In the genomic region with DNA sequence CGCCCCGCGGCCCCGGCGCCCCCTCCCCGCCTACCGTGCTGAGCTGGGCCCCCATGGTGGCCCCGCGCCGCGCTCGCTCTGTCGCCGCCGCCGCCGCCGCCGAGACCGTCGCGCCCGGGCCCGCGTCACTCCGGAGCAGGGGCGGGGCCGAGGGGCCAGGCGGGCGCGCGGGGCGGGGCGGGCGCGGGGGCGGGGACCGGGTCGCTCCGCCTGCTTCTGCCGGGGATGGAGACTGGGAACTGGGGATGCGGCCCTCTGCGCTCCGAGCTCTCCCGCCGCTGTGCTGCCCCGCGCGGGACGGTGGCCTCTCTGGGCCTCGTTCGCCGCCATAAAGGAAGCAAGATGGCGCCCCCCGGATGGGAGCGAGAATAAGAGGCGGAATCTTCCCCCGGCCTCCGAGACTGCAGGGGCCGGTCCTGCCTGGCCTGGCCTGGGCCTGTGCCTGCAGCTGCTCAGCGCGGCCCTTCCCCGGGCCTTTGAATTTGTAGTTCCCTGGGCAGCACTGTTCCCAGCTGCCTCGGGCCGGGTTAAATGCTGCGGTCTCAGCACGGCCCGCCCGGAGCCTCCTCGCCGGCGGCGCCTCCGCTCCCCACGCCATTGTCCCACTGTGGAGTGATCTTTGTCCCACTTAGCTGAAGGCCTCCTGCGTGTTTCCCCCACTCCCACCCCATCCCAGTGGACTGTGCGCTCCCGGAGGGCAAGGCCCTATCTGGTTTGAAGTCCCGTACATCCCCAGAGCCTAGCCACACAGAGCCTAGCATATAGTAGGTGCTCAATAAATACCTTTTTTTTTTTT, we compare ENCODE assay signal across 8 cellular contexts. TPM values are rescaled to one million over a fixed set of nuclear protein-coding genes. Genes with fewer than 3 reads are reported as not detected.
DNase-seq lines count a peak whose midpoint lies in the region; ATAC-seq and TF ChIP-seq lines count a peak whose summit lies in the region.

Gene CYB5R3, minus strand, starts transcription at position 132 of the 796 bp plus-strand sequence. Its CDS starts 77 bp downstream, at position 55.

- no peak for TF ChIP-seq RAD21 in HCT116 (IDR thresholded peaks at IDR 0.05; ENCODE audit: low read depth)

- peaks cover 45% of the 10 kb centered on the region for H3K79me2 ChIP-seq in HCT116 (ENCODE audit: insufficient read depth, low read length)

- H3K27ac ChIP-seq in HCT116 (ENCODE audit: low read depth, low read length) (peak within 1 kb of the TSS; percentile 84), psoas muscle (peak within 1 kb of the TSS; percentile 96)

- H3K27me3 ChIP-seq in HCT116 (ENCODE audit: insufficient read depth, low read length) (no peaks in the 10 kb centered on the region), psoas muscle (ENCODE audit: insufficient read depth in 3 of 3, low read length in 2 of 3) (no peaks in the 10 kb centered on the region)

- no peaks in the 10 kb centered on the region for H3K9me2 ChIP-seq in HCT116 (ENCODE audit: insufficient read depth)

- TF ChIP-seq POLR2A in HCT116 (IDR thresholded peaks at IDR 0.05; ENCODE audit: borderline replicate concordance, extremely low read depth, insufficient read depth, insufficient read length) (peak; percentile 50), NB4 (IDR thresholded peaks at IDR 0.05; ENCODE audit: extremely low read depth, insufficient read length) (peak; percentile 30)

- peak; percentile 91 for ATAC-seq in HCT116
- ATAC-seq in left ventricle myocardium superior = peak; percentile 67
- peak; percentile 72 to 78 (median 76) for ATAC-seq in psoas muscle

- H3K4me1 ChIP-seq in HCT116 (ENCODE audit: control insufficient read depth in 1 of 2, insufficient read depth in 2 of 2, low read length in 2 of 2) (peaks cover 5 to 27% of the 10 kb centered on the region in 2 experiments; a peak in 3 of 4 replicates), psoas muscle (peaks cover 40% of the 10 kb centered on the region)

- H3K4me3 ChIP-seq in HCT116 (replicated peaks in 1 of 2; ENCODE audit: low read depth in 1 of 2, low read length in 2 of 2) (peak within 1 kb of the TSS; percentile 98 to 100), NB4 (ENCODE audit: low read depth, low read length) (peak within 1 kb of the TSS; percentile 75), psoas muscle (peak within 1 kb of the TSS; percentile 96)

- BruUV-seq in HCT116 (replicated peaks; lab: Mats Ljungman, UMichigan) = TSS peak; percentile 99

- TF ChIP-seq CTCF in HCT116 (IDR thresholded peaks at IDR 0.05 in 2 of 3, conservative IDR thresholded peaks at IDR 0.05 in 1 of 3; ENCODE audit: borderline replicate concordance in 1 of 3, insufficient read depth in 1 of 3, low read depth in 2 of 3, low read length in 2 of 3) (no peak), NB4 (IDR thresholded peaks at IDR 0.05; ENCODE audit: low read depth, low read length) (no peak), psoas muscle (IDR thresholded peaks at IDR 0.05) (peak; percentile 8)

- CTCF ChIA-PET in HCT116 (lab: Charles Lee) = interaction anchor here (1.4 kb wide), 1 partner anchor 29 kb away, joined by 3 read pairs; no protein-coding TSS in a partner anchor

- no peak within 1 kb of the TSS for H2AFZ ChIP-seq in HCT116 (ENCODE audit: low read depth, low read length, poor library complexity, severe bottlenecking)

- peak within 1 kb of the TSS; percentile 99 for H3K9ac ChIP-seq in HCT116 (ENCODE audit: low read length)

- POLR2A ChIA-PET in HCT116 (lab: Charles Lee) = interaction anchor here (0.6 to 2.6 kb wide), 6 partner anchors 9 to 563 kb away, joined by 3 to 17 read pairs (median 3); no protein-coding TSS in a partner anchor

- no peaks in the 10 kb centered on the region for H4K20me1 ChIP-seq in HCT116 (ENCODE audit: insufficient read depth)

- H3K4me2 ChIP-seq in HCT116 (ENCODE audit: low read length) = peak within 1 kb of the TSS; percentile 98

- DNase-seq in GDM1 (lab: John Stamatoyannopoulos, UW) (peak; percentile 77), HCT116 (ENCODE audit: low read depth, low spot score) (peak; percentile 42), NB4 (ENCODE audit: low read depth) (peak; percentile 83), T-helper 2 cell (peak; percentile 57 to 76 (median 69)), amygdala (lab: John Stamatoyannopoulos, UW) (peak in 54 of 56 donors; percentile 23 to 86 (median 67)), left ventricle myocardium superior (peak; percentile 92), psoas muscle (peak; percentile 89 to 93), ureter (ENCODE audit: low spot score) (peak; percentile 87)

- intact Hi-C loops in HCT116 (cut with micrococcal nuclease) = no loop called here
- intact Hi-C loops in left ventricle myocardium superior (cut with micrococcal nuclease) = no loop called here
- intact Hi-C loops in psoas muscle (cut with DNase I) = loop anchor here in 1 of 2 donors (2.0 to 5.0 kb wide), 2 partner anchors 29 to 48 kb away; no protein-coding TSS in a partner anchor

- 7 to 21% (median 12%) methylated on average over 33 to 79 of the region's 79 CpGs for WGBS in psoas muscle, 3 donors

- RAD21 ChIA-PET in HCT116 (lab: Charles Lee; ENCODE audit: low non-redundant PET in 1 of 2, low total read pairs in 2 of 2, uncharacterized antibody in 2 of 2, unreplicated experiment in 2 of 2) = interaction anchor here (0.6 kb wide), 2 partner anchors 64 to 207 kb away, joined by 3 to 5 read pairs; partner anchors contain the start of gene ARFGAP3 (in 1 of the 2)

- H3K9me3 ChIP-seq in HCT116 (ENCODE audit: control insufficient read depth in 1 of 2, insufficient read depth in 1 of 2, low read depth in 1 of 2, low read length in 2 of 2) = no peaks in the 10 kb centered on the region
- no peaks in the 10 kb centered on the region for H3K9me3 ChIP-seq in psoas muscle

- H3K36me3 ChIP-seq in HCT116 (ENCODE audit: control insufficient read depth in 1 of 2, insufficient read depth in 2 of 2, low read length in 2 of 2) = no peaks in the 10 kb centered on the region
- no peaks in the 10 kb centered on the region for H3K36me3 ChIP-seq in psoas muscle (ENCODE audit: insufficient read depth in 1 of 2, low read depth in 1 of 2)

TF ChIP-seq in HCT116, 20 proteins besides CTCF, POLR2A, EP300 and RAD21 (continues in another document):
- TF ChIP-seq ZNF274 (IDR thresholded peaks at IDR 0.05; ENCODE audit: low read depth, low read length) = no peak
- TF ChIP-seq, protein P1, sequence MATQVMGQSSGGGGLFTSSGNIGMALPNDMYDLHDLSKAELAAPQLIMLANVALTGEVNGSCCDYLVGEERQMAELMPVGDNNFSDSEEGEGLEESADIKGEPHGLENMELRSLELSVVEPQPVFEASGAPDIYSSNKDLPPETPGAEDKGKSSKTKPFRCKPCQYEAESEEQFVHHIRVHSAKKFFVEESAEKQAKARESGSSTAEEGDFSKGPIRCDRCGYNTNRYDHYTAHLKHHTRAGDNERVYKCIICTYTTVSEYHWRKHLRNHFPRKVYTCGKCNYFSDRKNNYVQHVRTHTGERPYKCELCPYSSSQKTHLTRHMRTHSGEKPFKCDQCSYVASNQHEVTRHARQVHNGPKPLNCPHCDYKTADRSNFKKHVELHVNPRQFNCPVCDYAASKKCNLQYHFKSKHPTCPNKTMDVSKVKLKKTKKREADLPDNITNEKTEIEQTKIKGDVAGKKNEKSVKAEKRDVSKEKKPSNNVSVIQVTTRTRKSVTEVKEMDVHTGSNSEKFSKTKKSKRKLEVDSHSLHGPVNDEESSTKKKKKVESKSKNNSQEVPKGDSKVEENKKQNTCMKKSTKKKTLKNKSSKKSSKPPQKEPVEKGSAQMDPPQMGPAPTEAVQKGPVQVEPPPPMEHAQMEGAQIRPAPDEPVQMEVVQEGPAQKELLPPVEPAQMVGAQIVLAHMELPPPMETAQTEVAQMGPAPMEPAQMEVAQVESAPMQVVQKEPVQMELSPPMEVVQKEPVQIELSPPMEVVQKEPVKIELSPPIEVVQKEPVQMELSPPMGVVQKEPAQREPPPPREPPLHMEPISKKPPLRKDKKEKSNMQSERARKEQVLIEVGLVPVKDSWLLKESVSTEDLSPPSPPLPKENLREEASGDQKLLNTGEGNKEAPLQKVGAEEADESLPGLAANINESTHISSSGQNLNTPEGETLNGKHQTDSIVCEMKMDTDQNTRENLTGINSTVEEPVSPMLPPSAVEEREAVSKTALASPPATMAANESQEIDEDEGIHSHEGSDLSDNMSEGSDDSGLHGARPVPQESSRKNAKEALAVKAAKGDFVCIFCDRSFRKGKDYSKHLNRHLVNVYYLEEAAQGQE (IDR thresholded peaks at IDR 0.05; ENCODE audit: low read depth) = no peak
- no peak for TF ChIP-seq EZH2phosphoT487 (IDR thresholded peaks at IDR 0.05; ENCODE audit: borderline replicate concordance)
- no peak for TF ChIP-seq FOSL1 (IDR thresholded peaks at IDR 0.05; ENCODE audit: low read depth)
- no peak for TF ChIP-seq EGR1 (IDR thresholded peaks at IDR 0.05; ENCODE audit: low read depth)
- no peak for TF ChIP-seq SP1 (IDR thresholded peaks at IDR 0.05; ENCODE audit: low read depth)
- no peak for TF ChIP-seq ELF1 (IDR thresholded peaks at IDR 0.05; ENCODE audit: borderline replicate concordance, low read depth)
- no peak for TF ChIP-seq TCF7L2 (IDR thresholded peaks at IDR 0.05; ENCODE audit: borderline replicate concordance, extremely low read depth, insufficient read depth, insufficient read length)
- no peak for TF ChIP-seq MAX (IDR thresholded peaks at IDR 0.05)
- TF ChIP-seq, protein P2, sequence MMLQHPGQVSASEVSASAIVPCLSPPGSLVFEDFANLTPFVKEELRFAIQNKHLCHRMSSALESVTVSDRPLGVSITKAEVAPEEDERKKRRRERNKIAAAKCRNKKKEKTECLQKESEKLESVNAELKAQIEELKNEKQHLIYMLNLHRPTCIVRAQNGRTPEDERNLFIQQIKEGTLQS (IDR thresholded peaks at IDR 0.05) = no peak
- TF ChIP-seq JUND (IDR thresholded peaks at IDR 0.05) = no peak
- peak; percentile 78 for TF ChIP-seq ZFX (IDR thresholded peaks at IDR 0.05)
- TF ChIP-seq CEBPB (IDR thresholded peaks at IDR 0.05; ENCODE audit: low read depth) = no peak
- TF ChIP-seq CBX3 (IDR thresholded peaks at IDR 0.05; ENCODE audit: low read depth) = no peak
- TF ChIP-seq SRF (IDR thresholded peaks at IDR 0.05; ENCODE audit: low read depth) = no peak
- TF ChIP-seq SIN3A (IDR thresholded peaks at IDR 0.05; ENCODE audit: low read depth) = no peak
- TF ChIP-seq POLR2AphosphoS5 (IDR thresholded peaks at IDR 0.05; ENCODE audit: low read depth, low read length) = peak; percentile 52

RNA-seq across cellular contexts. Expression of gene CYB5R3, which starts in this region (rescaled TPM):
- total RNA-seq in HCT116 (2021; ENCODE audit: unreplicated experiment) (127 TPM), left ventricle myocardium superior (283 TPM), psoas muscle (100 to 1,000 TPM; 120 to 208 (median 176) TPM), ureter (243 TPM)
- polyA plus RNA-seq in HCT116 (2012) = 150 and 166 TPM in 2 replicates
- polyA plus RNA-seq in psoas muscle = 100 to 1,000 TPM; 130 to 230 (median 162) TPM

Comparison
In these comparisons a context has a peak if more than half of its experiments do, and no peak if none do; other contexts are left out.
1. Peak in every context shown above with its lines: DNase-seq, ATAC-seq, H3K4me3 ChIP-seq and H3K27ac ChIP-seq.
2. DNase-seq: peak in every context shown above with its lines; median percentile 92 in left ventricle myocardium superior; 91 in psoas muscle; 87 in ureter; 83 in NB4; 77 in GDM1; 69 in T-helper 2 cell; 67 in amygdala; 42 in HCT116.